ENCODE assay signal across 12 cellular contexts in the genomic region with DNA sequence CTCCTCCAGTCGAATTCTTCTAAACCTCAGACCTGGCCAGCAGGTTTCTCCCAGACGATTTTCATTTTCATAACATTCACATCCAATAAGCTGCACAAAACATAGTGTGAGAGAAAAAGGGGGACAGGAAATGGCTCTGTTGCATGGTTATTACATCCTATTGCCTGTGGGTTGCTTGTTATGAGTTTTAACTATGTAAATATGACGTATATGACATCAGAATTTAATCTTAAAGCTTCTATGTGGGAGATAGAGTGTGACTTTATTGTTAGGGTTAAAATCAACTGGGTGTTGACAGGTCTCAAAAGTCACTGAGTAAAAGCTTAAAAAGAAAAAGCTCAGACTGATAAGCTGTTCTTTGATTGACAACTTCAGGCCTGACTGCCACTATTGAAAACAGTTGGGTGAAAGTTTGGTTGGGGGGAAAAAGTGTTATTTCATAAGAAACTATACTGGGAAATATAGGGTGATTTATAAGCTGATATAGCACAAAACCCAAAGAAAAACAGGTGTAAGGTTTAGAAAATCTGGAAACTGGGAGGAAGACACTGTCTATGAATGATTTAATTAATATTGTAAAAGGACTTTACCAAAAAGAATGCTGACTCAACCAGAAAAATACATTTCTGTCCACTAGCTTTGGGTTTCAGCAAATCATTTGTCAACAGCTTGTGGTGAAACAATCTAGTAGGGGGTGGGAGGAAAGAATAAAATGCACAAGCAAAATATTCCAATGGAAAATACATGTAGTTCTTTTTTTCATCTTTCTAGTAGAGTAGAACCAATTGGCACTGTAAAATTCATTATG.
DNase-seq lines count a peak whose midpoint lies in the region; ATAC-seq, FAIRE-seq and TF ChIP-seq lines count a peak whose summit lies in the region.
"Had no signal": no experiment of that assay in that cellular context is flagged by ENCODE, and none has a peak within 500 bp of the region (broad histone marks: within the 10 kb centered on the region; RNA-seq: fewer than 3 reads in every experiment).

No MANE protein-coding gene starts in this region.

- H2AK5ac ChIP-seq in IMR-90 (ENCODE audit: low read depth, low read length): no peak overlapping the region

- H3K79me1 ChIP-seq in IMR-90 (ENCODE audit: low read depth in 1 of 2, low read length in 2 of 2): no peaks in the 10 kb centered on the region

- no peaks in the 10 kb centered on the region for H3K9me1 ChIP-seq in IMR-90 (ENCODE audit: insufficient read depth, low read length)
- no peaks in the 10 kb centered on the region for H3K9me1 ChIP-seq in endothelial cell of umbilical vein (replicated peaks; ENCODE audit: control insufficient read depth, extremely low read depth, insufficient read depth, low read length)

- DNase-seq in AG10803 (ENCODE audit: low read depth) (peak; percentile 4), IMR-90 (no peak), endothelial cell of umbilical vein (ENCODE audit: low read depth, low spot score) (peak; percentile 2), testis (no peak), epidermal melanocyte (ENCODE audit: insufficient read length, low spot score) (no peak)
- no peak for DNase-seq in stimulated activated naive CD4-positive, alpha-beta T cell treated with Interleukin-2 at 50 U/mL for 16 hours (lab: John Stamatoyannopoulos, UW)
- DNase-seq: DMS53, H7 had no signal

- WGBS in IMR-90 (ENCODE audit: extremely low coverage in 2 of 2, insufficient read length in 1 of 2), 2 experiments: no CpG with 5 or more reads among the region's 3 CpGs
- WGBS in testis, 2 donors: 36 to 45% methylated on average over 3 of the region's 3 CpGs

- H2BK15ac ChIP-seq in IMR-90 (ENCODE audit: low read depth, low read length): no peak overlapping the region

- H4K20me1 ChIP-seq in IMR-90 (ENCODE audit: insufficient read depth, low read length) (no peaks in the 10 kb centered on the region), endothelial cell of umbilical vein (replicated peaks; ENCODE audit: control insufficient read depth, extremely low read depth, insufficient read depth, low read length) (no peaks in the 10 kb centered on the region)

- intact Hi-C loops in IMR-90 (cut with micrococcal nuclease): no loop called here
- intact Hi-C loops in endothelial cell of umbilical vein (cut with micrococcal nuclease): no loop called here
- intact Hi-C loops in testis (cut with DNase I; ENCODE audit: low total_unique reads): no loop called here

- no peak overlapping the region for H3K56ac ChIP-seq in IMR-90 (ENCODE audit: extremely low read depth, insufficient read depth, low read length)

- no peak overlapping the region for H2BK120ac ChIP-seq in IMR-90 (ENCODE audit: low read depth, low read length)

- H3K27ac ChIP-seq in IMR-90 (ENCODE audit: insufficient read depth, low read length) (no peak overlapping the region), endothelial cell of umbilical vein (ENCODE audit: insufficient read depth, low read depth, low read length) (no peak overlapping the region), testis (no peak overlapping the region)

- H3K79me2 ChIP-seq in endothelial cell of umbilical vein (ENCODE audit: control insufficient read depth, insufficient read depth, low read length): no peaks in the 10 kb centered on the region

- dilution Hi-C loops in IMR-90 (cut with HindIII; ENCODE audit: low sequenced_read_pairs, unreplicated experiment): no loop called here
- dilution Hi-C loops in endothelial cell of umbilical vein (cut with MboI; ENCODE audit: extremely low pct_ligation_motif_present, low sequenced_read_pairs): no loop called here

- no peak overlapping the region for H2AK9ac ChIP-seq in IMR-90 (replicated peaks; ENCODE audit: low read depth, low read length, poor library complexity)

- no peak overlapping the region for H2BK20ac ChIP-seq in IMR-90 (ENCODE audit: low read depth, low read length)

- BruUV-seq in IMR-90 (replicated peaks; lab: Mats Ljungman, UMichigan) (no TSS peak), endothelial cell of umbilical vein (replicated peaks; lab: Mats Ljungman, UMichigan) (no TSS peak)

- H3K36me3 ChIP-seq in IMR-90 (ENCODE audit: control insufficient read depth, insufficient read depth, low read length) (no peaks in the 10 kb centered on the region), endothelial cell of umbilical vein (ENCODE audit: control insufficient read depth in 2 of 2, extremely low read depth in 1 of 2, insufficient read depth in 2 of 2, low read length in 2 of 2) (no peaks in the 10 kb centered on the region), testis (ENCODE audit: low read depth, missing control alignments) (no peaks in the 10 kb centered on the region)

- H3K4me3 ChIP-seq in AG10803 (ENCODE audit: low read length): no peak overlapping the region
- no peak overlapping the region for H3K4me3 ChIP-seq in IMR-90 (ENCODE audit: insufficient read depth, low read depth, low read length)
- H3K4me3 ChIP-seq in endothelial cell of umbilical vein (replicated peaks in 1 of 3; ENCODE audit: insufficient read depth in 1 of 3, low read depth in 1 of 3, low read length in 3 of 3): no peak overlapping the region
- no peak overlapping the region for H3K4me3 ChIP-seq in testis
- H3K4me3 ChIP-seq: GM23338 had no signal

- H3K4ac ChIP-seq in IMR-90 (ENCODE audit: low read depth, low read length): no peak overlapping the region

- no peaks in the 10 kb centered on the region for H3K9me3 ChIP-seq in IMR-90 (ENCODE audit: control insufficient read depth, insufficient read depth, low read length)
- H3K9me3 ChIP-seq in endothelial cell of umbilical vein (replicated peaks; ENCODE audit: control insufficient read depth, insufficient read depth, low read length): no peaks in the 10 kb centered on the region
- no peaks in the 10 kb centered on the region for H3K9me3 ChIP-seq in testis

- H3K23ac ChIP-seq in IMR-90 (ENCODE audit: low read depth, low read length): no peak overlapping the region

- no peak overlapping the region for H4K5ac ChIP-seq in IMR-90 (ENCODE audit: low read depth, low read length)

- in situ Hi-C loops in IMR-90 (cut with MboI; ENCODE audit: low sequenced_read_pairs): no loop called here

- TF ChIP-seq RAD21 in IMR-90 (IDR thresholded peaks at IDR 0.05; ENCODE audit: low read length): no peak

- H3K27ac Mint-ChIP-seq in nephron: peak overlapping the region; percentile 24 to 83 (median 38)
- H3K27ac Mint-ChIP-seq: GM23338 had no signal

- POLR2A ChIA-PET in IMR-90 (lab: Charles Lee; ENCODE audit: unreplicated experiment): no interaction called here
- POLR2A ChIA-PET in endothelial cell of umbilical vein (lab: Charles Lee): no interaction called here

- H3K9ac ChIP-seq in IMR-90 (ENCODE audit: low read depth, low read length): no peak overlapping the region
- H3K9ac ChIP-seq in endothelial cell of umbilical vein (replicated peaks; ENCODE audit: extremely low read depth, insufficient read depth, low read length): no peak overlapping the region

- no peak for FAIRE-seq in endothelial cell of umbilical vein (lab: Jason Lieb, UNC)
- FAIRE-seq: A204.1, GM12891 had no signal

- H3K9me3 Mint-ChIP-seq in nephron: no peaks in the 10 kb centered on the region
- H3K9me3 Mint-ChIP-seq: GM23338 had no signal

- H3K36me3 Mint-ChIP-seq in nephron (ENCODE audit: low read depth): no peaks in the 10 kb centered on the region

- H3K18ac ChIP-seq in IMR-90 (ENCODE audit: low read depth, low read length): no peak overlapping the region

- H4K91ac ChIP-seq in IMR-90 (ENCODE audit: insufficient read depth, low read depth, low read length): no peak overlapping the region

- no peak overlapping the region for H3K4me3 Mint-ChIP-seq in nephron
- H3K4me3 Mint-ChIP-seq: GM23338 had no signal

- ATAC-seq in IMR-90 (ENCODE audit: low read depth): no peak
- ATAC-seq: GM23338 had no signal

- no peak overlapping the region for H2BK5ac ChIP-seq in IMR-90 (ENCODE audit: low read depth, low read length, poor library complexity, severe bottlenecking)

- H3K4me2 ChIP-seq in IMR-90 (ENCODE audit: low read depth, low read length) (no peak overlapping the region), endothelial cell of umbilical vein (ENCODE audit: insufficient read depth, low read length) (no peak overlapping the region)
- H3K4me2 ChIP-seq: GM23338 had no signal

- H2AFZ ChIP-seq in IMR-90 (replicated peaks; ENCODE audit: low read length, poor library complexity): no peak overlapping the region
- no peak overlapping the region for H2AFZ ChIP-seq in endothelial cell of umbilical vein (ENCODE audit: low read depth, low read length)
- H2AFZ ChIP-seq: GM23338 had no signal

- no peak overlapping the region for H4K8ac ChIP-seq in IMR-90 (ENCODE audit: low read depth in 2 of 2, low read length in 2 of 2)

- no peaks in the 10 kb centered on the region for H3K27me3 Mint-ChIP-seq in nephron (ENCODE audit: low read depth)

- H3K4me1 ChIP-seq in IMR-90 (ENCODE audit: control insufficient read depth, insufficient read depth, low read length) (no peaks in the 10 kb centered on the region), endothelial cell of umbilical vein (ENCODE audit: control insufficient read depth, extremely low read depth, insufficient read depth, low read length) (no peaks in the 10 kb centered on the region), testis (no peaks in the 10 kb centered on the region)

- H3K27me3 ChIP-seq in IMR-90 (ENCODE audit: control insufficient read depth, insufficient read depth, low read length) (no peaks in the 10 kb centered on the region), endothelial cell of umbilical vein (ENCODE audit: control insufficient read depth in 2 of 2, insufficient read depth in 2 of 2, low read length in 2 of 2) (peaks cover 0 to 4% of the 10 kb centered on the region in 2 experiments), testis (no peaks in the 10 kb centered on the region)

- TF ChIP-seq CTCF in AG10803 (conservative IDR thresholded peaks at IDR 0.05; ENCODE audit: low read length) (no peak), IMR-90 (conservative IDR thresholded peaks at IDR 0.05; ENCODE audit: low read depth, low read length) (no peak), endothelial cell of umbilical vein (IDR thresholded peaks at IDR 0.05; ENCODE audit: extremely low read depth in 1 of 2, insufficient read depth in 1 of 2, low read depth in 1 of 2, low read length in 2 of 2) (no peak), nephron (IDR thresholded peaks at IDR 0.05; ENCODE audit: unreplicated experiment in 3 of 3) (no peak), testis (IDR thresholded peaks at IDR 0.05) (no peak)

- CTCF ChIA-PET in IMR-90 (lab: Yijun Ruan, JAX) (no interaction called here), endothelial cell of umbilical vein (lab: Charles Lee) (no interaction called here)

- peaks cover 25% of the 10 kb centered on the region for H3K4me1 Mint-ChIP-seq in nephron

- H3K14ac ChIP-seq in IMR-90 (replicated peaks; ENCODE audit: low read depth, low read length): no peak overlapping the region

- TF ChIP-seq POLR2A in IMR-90 (IDR thresholded peaks at IDR 0.05; ENCODE audit: low read depth, low read length): no peak
- no peak for TF ChIP-seq POLR2A in endothelial cell of umbilical vein (IDR thresholded peaks at IDR 0.05; ENCODE audit: low read depth, low read length)
- TF ChIP-seq POLR2A in testis (IDR thresholded peaks at IDR 0.05): no peak

TF ChIP-seq in endothelial cell of umbilical vein, 7 proteins besides CTCF, POLR2A, EP300 and RAD21 (continues in another document):
- no peak for TF ChIP-seq POLR2AphosphoS5 (IDR thresholded peaks at IDR 0.05; ENCODE audit: insufficient read depth, low read depth, low read length)
- TF ChIP-seq MYC (IDR thresholded peaks at IDR 0.05; ENCODE audit: low read depth, low read length): no peak
- TF ChIP-seq JUN (IDR thresholded peaks at IDR 0.05; ENCODE audit: borderline replicate concordance, insufficient read depth, insufficient read length, low read depth): no peak

Comparison
In these comparisons a context has a peak if more than half of its experiments do, and no peak if none do; other contexts are left out.
1. DNase-seq: peak in AG10803 (single experiment) and endothelial cell of umbilical vein (single experiment); none in IMR-90 (single experiment), testis (single experiment), stimulated activated naive CD4-positive, alpha-beta T cell treated with Interleukin-2 at 50 U/mL for 16 hours (single experiment) and epidermal melanocyte (single experiment).